ENCODE assay signal across 10 cellular contexts in the genomic region with DNA sequence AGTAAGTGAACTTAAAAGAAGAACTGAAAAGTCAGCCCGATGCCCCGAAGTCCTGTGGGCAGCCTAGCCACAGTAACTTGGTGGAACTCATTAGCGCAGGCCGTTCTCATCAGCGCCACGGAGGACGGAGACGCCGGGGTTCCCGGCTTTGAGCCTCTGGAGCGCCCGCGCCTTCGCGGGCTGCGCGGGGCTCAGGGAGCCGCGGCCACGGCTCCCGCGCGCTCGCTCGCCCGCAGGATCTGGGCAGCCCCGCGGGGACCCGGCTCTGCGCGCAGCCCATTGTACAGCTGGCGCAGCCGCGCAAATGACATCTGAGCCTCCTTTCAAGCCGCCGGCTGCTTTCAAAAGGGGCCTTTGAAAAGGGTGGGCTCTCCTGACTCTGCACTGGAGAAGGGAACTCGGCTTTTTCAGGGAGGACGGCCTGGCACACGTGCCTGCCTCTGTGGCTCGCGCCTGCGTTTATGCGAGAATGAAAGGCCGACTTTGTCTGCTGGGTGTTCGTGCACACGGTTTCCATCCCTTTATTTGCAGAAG. TPM values are rescaled to one million over a fixed set of nuclear protein-coding genes. Genes with fewer than 3 reads are reported as not detected.
DNase-seq lines count a peak whose midpoint lies in the region; TF ChIP-seq lines count a peak whose summit lies in the region.
"Had no signal": no experiment of that assay in that cellular context is flagged by ENCODE, and none has a peak within 500 bp of the region (broad histone marks: within the 10 kb centered on the region; RNA-seq: fewer than 3 reads in every experiment).

No MANE protein-coding gene starts in this region.

- DNase-seq in breast epithelium (ENCODE audit: low spot score in 2 of 2), result no peak
- DNase-seq in MCF 10A (ENCODE audit: unreplicated experiment), result no peak
- DNase-seq in cardiac fibroblast (ENCODE audit: low read depth in 2 of 2), result peak in 1 of 2 donors; percentile 18
- DNase-seq in lung microvascular endothelial cell (ENCODE audit: low read depth in 2 of 2), result peak; percentile 6 to 18
- no peak for DNase-seq in vagina (ENCODE audit: extremely low spot score in 2 of 2)
- DNase-seq in activated effector memory CD4-positive, alpha-beta T cell treated with anti-CD3 and anti-CD28 coated beads, Interleukin-2, amount 50 U/mL, for 16 hours, result no peak
- DNase-seq in NCI-H2029 (lab: John Stamatoyannopoulos, UW), result no peak
- no peak for DNase-seq in SHP77 treated with DMSO at 0.1 percent for 48 hours (lab: John Stamatoyannopoulos, UW)

- H3K9me3 ChIP-seq in breast epithelium (no peaks in the 10 kb centered on the region), vagina (no peaks in the 10 kb centered on the region)

- H3K36me3 Mint-ChIP-seq in MCF 10A (ENCODE audit: insufficient read depth, unreplicated experiment), result no peaks in the 10 kb centered on the region
- H3K36me3 Mint-ChIP-seq: activated naive CD8-positive, alpha-beta T cell had no signal

- H3K4me3 ChIP-seq in breast epithelium, result peak overlapping the region; percentile 39 to 59 (median 41)
- H3K4me3 ChIP-seq in cardiac fibroblast (replicated peaks in 1 of 2; ENCODE audit: low read depth in 2 of 2, low read length in 2 of 2), result peak overlapping the region; percentile 22 to 42
- H3K4me3 ChIP-seq in vagina, result peak overlapping the region; percentile 25 to 44
- H3K4me3 ChIP-seq: K562 had no signal

- CTCF ChIA-PET in MCF 10A (lab: Yijun Ruan, JAX), result no interaction called here

- no peaks in the 10 kb centered on the region for H3K36me3 ChIP-seq in breast epithelium
- no peaks in the 10 kb centered on the region for H3K36me3 ChIP-seq in vagina

- POLR2A ChIA-PET in MCF 10A (lab: Yijun Ruan, JAX), result no interaction called here

- TF ChIP-seq POLR2A in breast epithelium (IDR thresholded peaks at IDR 0.05) (no peak), vagina (IDR thresholded peaks at IDR 0.05) (no peak)

- intact Hi-C loops in breast epithelium (cut with DNase I; ENCODE audit: low total_unique reads), result no loop called here
- intact Hi-C loops in MCF 10A (cut with micrococcal nuclease), result no loop called here
- intact Hi-C loops in vagina (cut with DNase I), result no loop called here

- peaks cover 36% of the 10 kb centered on the region for H3K9me3 Mint-ChIP-seq in MCF 10A (ENCODE audit: unreplicated experiment)

- H3K4me1 ChIP-seq in breast epithelium (no peaks in the 10 kb centered on the region), vagina (no peaks in the 10 kb centered on the region)

- no peak overlapping the region for H3K4me3 Mint-ChIP-seq in MCF 10A (ENCODE audit: unreplicated experiment)
- H3K4me3 Mint-ChIP-seq: activated naive CD8-positive, alpha-beta T cell had no signal

- H3K27me3 Mint-ChIP-seq in MCF 10A (ENCODE audit: insufficient read depth, unreplicated experiment), result no peaks in the 10 kb centered on the region

- TF ChIP-seq CTCF in breast epithelium (IDR thresholded peaks at IDR 0.05) (no peak), MCF 10A (IDR thresholded peaks at IDR 0.05; ENCODE audit: unreplicated experiment) (no peak), cardiac fibroblast (IDR thresholded peaks at IDR 0.05; ENCODE audit: low read depth, low read length) (no peak), vagina (IDR thresholded peaks at IDR 0.05) (no peak)

- H3K27ac ChIP-seq in breast epithelium (no peak overlapping the region), vagina (no peak overlapping the region)

- H3K27ac Mint-ChIP-seq in MCF 10A (ENCODE audit: low read depth, unreplicated experiment), result no peak overlapping the region
- H3K27ac Mint-ChIP-seq: activated naive CD8-positive, alpha-beta T cell had no signal

- no peaks in the 10 kb centered on the region for H3K4me1 Mint-ChIP-seq in MCF 10A (ENCODE audit: insufficient read depth, unreplicated experiment)

- peaks cover 0 to 16% of the 10 kb centered on the region in 2 donors for H3K27me3 ChIP-seq in breast epithelium
- no peaks in the 10 kb centered on the region for H3K27me3 ChIP-seq in vagina

- BruUV-seq in MCF 10A (replicated peaks; lab: Mats Ljungman, UMichigan), result no TSS peak

RNA-seq across cellular contexts. Expression of a gene that starts 40.7 kb away (rescaled TPM):
- total RNA-seq in breast epithelium, result 10 to 100 TPM; 23.0 to 71.2 (median 31.1) TPM
- not detected in 2 replicates for total RNA-seq in MCF 10A (2022)
- 116 and 187 TPM in 2 replicates for total RNA-seq in lung microvascular endothelial cell
- total RNA-seq in vagina, result 9.3 TPM

Comparison
In these comparisons a context has a peak if more than half of its experiments do, and no peak if none do; other contexts are left out.
1. RNA of a gene that starts 40.7 kb away (total RNA-seq): 116 to 187 TPM in lung microvascular endothelial cell, 23.0 to 71.2 TPM in breast epithelium and 9.3 TPM in vagina (single experiment); not detected in MCF 10A; every median in the first group is over 10 times any median in the second.
2. DNase-seq: peak in lung microvascular endothelial cell (2 of 2); none in breast epithelium (0 of 2), MCF 10A (single experiment), vagina (0 of 2), activated effector memory CD4-positive, alpha-beta T cell treated with anti-CD3 and anti-CD28 coated beads, Interleukin-2, amount 50 U/mL, for 16 hours (single experiment), NCI-H2029 (single experiment) and SHP77 treated with DMSO at 0.1 percent for 48 hours (single experiment).
3. Peak in every context shown above with its lines, with median percentiles within 50 percentile points of each other: H3K4me3 ChIP-seq.